2 cellular contexts compared by ENCODE assay signal in genomic region chr17:8836821-8837426, GRCh38.
TF ChIP-seq lines count a peak whose summit lies in the region.

No MANE protein-coding gene starts in this region.

TF ChIP-seq in GM23338, 12 proteins besides CTCF, POLR2A, EP300 and RAD21:
- TF ChIP-seq ZNF462 (CRISPR knock-in tag; IDR thresholded peaks at IDR 0.05) (no peak), ZNF114 (CRISPR knock-in tag; IDR thresholded peaks at IDR 0.05) (no peak), POLR2AphosphoS5 (IDR thresholded peaks at IDR 0.05; ENCODE audit: low read depth) (no peak), CREB1 (CRISPR knock-in tag; IDR thresholded peaks at IDR 0.05; ENCODE audit: low read depth) (no peak), STAT1 (IDR thresholded peaks at IDR 0.05; ENCODE audit: unreplicated experiment) (no peak), EZH2 (IDR thresholded peaks at IDR 0.05; ENCODE audit: low read depth, unreplicated experiment) (no peak), ZNF331 (CRISPR knock-in tag; IDR thresholded peaks at IDR 0.05; ENCODE audit: low read depth) (no peak), ETS1 (IDR thresholded peaks at IDR 0.05) (no peak), REST (IDR thresholded peaks at IDR 0.05; ENCODE audit: unreplicated experiment) (no peak), EZH2phosphoT487 (IDR thresholded peaks at IDR 0.05; ENCODE audit: unreplicated experiment) (no peak), JUNB (IDR thresholded peaks at IDR 0.05; ENCODE audit: unreplicated experiment) (no peak), NANOG (IDR thresholded peaks at IDR 0.05; ENCODE audit: borderline replicate concordance) (no peak)

TF ChIP-seq in H1, 55 proteins besides CTCF, POLR2A, EP300 and RAD21:
- TF ChIP-seq SIRT6 (IDR thresholded peaks at IDR 0.05; ENCODE audit: low read length) (no peak), TEAD4 (IDR thresholded peaks at IDR 0.05; ENCODE audit: low read depth, low read length) (no peak), MAX (IDR thresholded peaks at IDR 0.05) (no peak), SP2 (IDR thresholded peaks at IDR 0.05; ENCODE audit: low read length) (no peak), EZH2 (IDR thresholded peaks at IDR 0.05; ENCODE audit: low read depth, low read length, severe bottlenecking) (no peak), BRCA1 (IDR thresholded peaks at IDR 0.05; ENCODE audit: low read depth, low read length) (no peak), TAF7 (optimal IDR thresholded peaks at IDR 0.05; ENCODE audit: borderline replicate concordance, low read depth, low read length) (no peak), FOSL1 (IDR thresholded peaks at IDR 0.05; ENCODE audit: insufficient read depth, low read depth, low read length) (no peak), CREB1 (IDR thresholded peaks at IDR 0.05) (no peak), SAP30 (IDR thresholded peaks at IDR 0.05; ENCODE audit: insufficient read depth, insufficient replicate concordance, low read length) (no peak), TBP (IDR thresholded peaks at IDR 0.05; ENCODE audit: low read depth, low read length) (no peak), JUN (IDR thresholded peaks at IDR 0.05; ENCODE audit: low read depth, low read length) (no peak), TAF1 (IDR thresholded peaks at IDR 0.05; ENCODE audit: low read depth, low read length) (no peak), JUND (IDR thresholded peaks at IDR 0.05; ENCODE audit: low read length) (no peak), CTBP2 (IDR thresholded peaks at IDR 0.05; ENCODE audit: borderline replicate concordance, insufficient read depth, insufficient read length, low read length) (no peak), POLR2AphosphoS5 (IDR thresholded peaks at IDR 0.05; ENCODE audit: low read depth, low read length) (no peak)
